Comparison of ENCODE assay signal across 16 cellular contexts in genomic region chr22:44926491-44927415, GRCh38.
DNase-seq lines count a peak whose midpoint lies in the region; ATAC-seq and TF ChIP-seq lines count a peak whose summit lies in the region.
"Had no signal": no experiment of that assay in that cellular context is flagged by ENCODE, and none has a peak within 500 bp of the region (broad histone marks: within the 10 kb centered on the region; RNA-seq: fewer than 3 reads in every experiment).

No MANE protein-coding gene starts in this region.

- TF ChIP-seq POLR2A in spleen (IDR thresholded peaks at IDR 0.05): no peak

- no peaks in the 10 kb centered on the region for H3K36me3 Mint-ChIP-seq in CD14-positive monocyte
- H3K36me3 Mint-ChIP-seq in nephron progenitor cell (ENCODE audit: low read depth): peaks cover 40% of the 10 kb centered on the region
- H3K36me3 Mint-ChIP-seq: CD4-positive, CD25-positive, alpha-beta regulatory T cell had no signal

- H3K36me3 ChIP-seq in RWPE2 (ENCODE audit: low read depth) (no peaks in the 10 kb centered on the region), spleen (no peaks in the 10 kb centered on the region), WERI-Rb-1 (peaks cover 21% of the 10 kb centered on the region)
- H3K36me3 ChIP-seq: SJSA1 had no signal

- H3K9me3 Mint-ChIP-seq in CD14-positive monocyte (peaks cover 0 to 9% (median 2%) of the 10 kb centered on the region in 7 donors), nephron progenitor cell (peaks cover 30% of the 10 kb centered on the region)
- H3K9me3 Mint-ChIP-seq: CD4-positive, CD25-positive, alpha-beta regulatory T cell had no signal

- TF ChIP-seq CTCF in CD14-positive monocyte (IDR thresholded peaks at IDR 0.05) (no peak), RWPE2 (IDR thresholded peaks at IDR 0.05; ENCODE audit: poor library complexity, severe bottlenecking) (no peak), nephron progenitor cell (IDR thresholded peaks at IDR 0.05) (no peak), spleen (IDR thresholded peaks at IDR 0.05 in 8 of 11, conservative IDR thresholded peaks at IDR 0.05 in 3 of 11) (no peak), WERI-Rb-1 (IDR thresholded peaks at IDR 0.05; ENCODE audit: low read depth, low read length) (no peak)

- H3K4me3 Mint-ChIP-seq in CD14-positive monocyte (no peak overlapping the region), nephron progenitor cell (peak overlapping the region; percentile 13)
- H3K4me3 Mint-ChIP-seq: CD4-positive, CD25-positive, alpha-beta regulatory T cell had no signal

- DNase-seq in CD14-positive monocyte (ENCODE audit: low spot score) (peak; percentile 26), RWPE2 (ENCODE audit: low spot score) (peak; percentile 45), nephron progenitor cell (no peak), spleen (peak; percentile 69), DMS114 treated with DMSO at 0.1 percent for 48 hours (lab: John Stamatoyannopoulos, UW; ENCODE audit: unreplicated experiment) (no peak), WERI-Rb-1 (no peak)
- DNase-seq: CD4-positive, CD25-positive, alpha-beta regulatory T cell; DMS53; KG1; NCI-H1417 treated with DMSO at 0.1 percent for 48 hours; NCI-H1930; NCI-H2171; NCI-H446; OCI-M1 had no signal

- H3K4me1 Mint-ChIP-seq in CD14-positive monocyte (no peaks in the 10 kb centered on the region), nephron progenitor cell (peaks cover 53% of the 10 kb centered on the region)
- H3K4me1 Mint-ChIP-seq: CD4-positive, CD25-positive, alpha-beta regulatory T cell had no signal

- intact Hi-C loops in CD14-positive monocyte (cut with micrococcal nuclease) (no loop called here), spleen (cut with DNase I; ENCODE audit: low total_unique reads) (no loop called here)

- H3K4me3 ChIP-seq in RWPE2 (ENCODE audit: severe bottlenecking) (no peak overlapping the region), spleen (no peak overlapping the region), WERI-Rb-1 (ENCODE audit: low read depth, low read length) (no peak overlapping the region)
- H3K4me3 ChIP-seq: SJSA1 had no signal

- ATAC-seq in RWPE2 (ENCODE audit: low read depth): no peak
- ATAC-seq in GM18511 (IDR thresholded peaks at IDR 0.05; ENCODE audit: unreplicated experiment): no peak

- WGBS in spleen, 5 donors: 83 to 92% (median 85%) methylated on average over 23 to 32 of the region's 32 CpGs

- H3K9me3 ChIP-seq in RWPE2 (ENCODE audit: severe bottlenecking) (no peaks in the 10 kb centered on the region), spleen (peaks cover 0 to 13% (median 4%) of the 10 kb centered on the region in 8 donors), WERI-Rb-1 (ENCODE audit: severe bottlenecking) (no peaks in the 10 kb centered on the region)
- H3K9me3 ChIP-seq: SJSA1 had no signal

- H3K27me3 Mint-ChIP-seq in CD14-positive monocyte (ENCODE audit: low read depth in 3 of 3) (peaks cover 3 to 5% (median 4%) of the 10 kb centered on the region in 3 donors), nephron progenitor cell (ENCODE audit: low read depth, poor library complexity) (no peaks in the 10 kb centered on the region)

- H3K4me1 ChIP-seq in RWPE2 (ENCODE audit: insufficient read depth, poor library complexity, severe bottlenecking): no peaks in the 10 kb centered on the region
- peaks cover 0 to 4% (median 0%) of the 10 kb centered on the region in 6 donors for H3K4me1 ChIP-seq in spleen
- H3K4me1 ChIP-seq: SJSA1 had no signal

- H3K27ac Mint-ChIP-seq in CD14-positive monocyte (no peak overlapping the region), nephron progenitor cell (peak overlapping the region; percentile 45)
- H3K27ac Mint-ChIP-seq: CD4-positive, CD25-positive, alpha-beta regulatory T cell had no signal

- H3K27ac ChIP-seq in RWPE2 (ENCODE audit: poor library complexity, severe bottlenecking) (no peak overlapping the region), spleen (no peak overlapping the region), WERI-Rb-1 (no peak overlapping the region)
- H3K27ac ChIP-seq: SJSA1 had no signal

- H3K27me3 ChIP-seq in RWPE2 (ENCODE audit: insufficient read depth, poor library complexity, severe bottlenecking): peaks cover 2% of the 10 kb centered on the region
- H3K27me3 ChIP-seq in spleen (replicated peaks in 1 of 7): peaks cover 0 to 6% (median 0%) of the 10 kb centered on the region in 7 donors
- H3K27me3 ChIP-seq in WERI-Rb-1 (ENCODE audit: insufficient read depth, low read depth, severe bottlenecking): no peaks in the 10 kb centered on the region

Comparison
In these comparisons a context has a peak if more than half of its experiments do, and no peak if none do; other contexts are left out.
1. DNase-seq: peak in CD14-positive monocyte (single experiment), RWPE2 (single experiment) and spleen (single experiment); none in nephron progenitor cell (single experiment), DMS114 treated with DMSO at 0.1 percent for 48 hours (single experiment) and WERI-Rb-1 (single experiment).